Comparison of ENCODE assay signal across 20 cellular contexts in genomic region chr1:59635057-59635456, GRCh38.
"Had no signal": no experiment of that assay in that cellular context is flagged by ENCODE, and none has a peak within 500 bp of the region (broad histone marks: within the 10 kb centered on the region; RNA-seq: fewer than 3 reads in every experiment).

No MANE protein-coding gene starts in this region.

- DNase-seq: activated CD4-positive, alpha-beta memory T cell treated with anti-CD3 and anti-CD28 coated beads, Interleukin-2, amount 10 ng/mL, durations not matched to agents 7 days and 5 days; activated CD4-positive, alpha-beta T cell treated with anti-CD3 and anti-CD28 coated beads for 4 hours; activated CD8-positive, alpha-beta memory T cell treated with anti-CD3 and anti-CD28 coated beads, Interleukin-2, amount 10 ng/mL, durations not matched to agents 7 days and 5 days; activated naive CD4-positive, alpha-beta T cell; activated naive CD8-positive, alpha-beta T cell treated with anti-CD3 and anti-CD28 coated beads, Interleukin-2, amount 10 ng/mL, durations not matched to agents 7 days and 5 days; activated T-cell treated with anti-CD3 and anti-CD28 coated beads, Interleukin-2, amount 50 U/mL, for 1 hour; central memory CD4-positive, alpha-beta T cell; endodermal cell; immature natural killer cell; left ventricle myocardium superior; mucosa of descending colon; naive B cell; right cardiac atrium; stimulated activated naive CD8-positive, alpha-beta T cell treated with anti-CD3 and anti-CD28 coated beads, Interleukin-15, Interleukin-2, amounts not matched to agents 100 U/mL and 50 U/mL, for 24 hours; substantia nigra; transverse colon; uterus had no signal

- H3K9me3 ChIP-seq: mucosa of descending colon, prostate gland, transverse colon, uterus had no signal

- H3K36me3 ChIP-seq: neural progenitor cell, prostate gland, transverse colon, uterus had no signal

- H3K9ac ChIP-seq: neural progenitor cell had no signal

- H3K27ac ChIP-seq: neural progenitor cell, prostate gland, transverse colon, uterus had no signal

- H3K4me1 ChIP-seq: neural progenitor cell, uterus had no signal

- H3K4me3 ChIP-seq: mucosa of descending colon, neural progenitor cell, prostate gland, transverse colon, uterus had no signal

- H2AFZ ChIP-seq: neural progenitor cell had no signal

- ATAC-seq: activated CD8-positive, alpha-beta memory T cell treated with anti-CD3 and anti-CD28 coated beads, Interleukin-2, amount 10 ng/mL, durations not matched to agents 7 days and 5 days; activated T-helper 17 cell treated with anti-CD3 and anti-CD28 coated beads, Interleukin-2, amount 50 U/mL, for 72 hours; left ventricle myocardium superior; mucosa of descending colon; right cardiac atrium; stimulated activated naive CD8-positive, alpha-beta T cell treated with anti-CD3 and anti-CD28 coated beads, Interleukin-15, Interleukin-2, amounts not matched to agents 100 U/mL and 50 U/mL, for 24 hours had no signal

- H3K27me3 ChIP-seq: neural progenitor cell, transverse colon, uterus had no signal

- H3K4me2 ChIP-seq: neural progenitor cell had no signal
